16 cellular contexts compared by ENCODE assay signal in the genomic region with DNA sequence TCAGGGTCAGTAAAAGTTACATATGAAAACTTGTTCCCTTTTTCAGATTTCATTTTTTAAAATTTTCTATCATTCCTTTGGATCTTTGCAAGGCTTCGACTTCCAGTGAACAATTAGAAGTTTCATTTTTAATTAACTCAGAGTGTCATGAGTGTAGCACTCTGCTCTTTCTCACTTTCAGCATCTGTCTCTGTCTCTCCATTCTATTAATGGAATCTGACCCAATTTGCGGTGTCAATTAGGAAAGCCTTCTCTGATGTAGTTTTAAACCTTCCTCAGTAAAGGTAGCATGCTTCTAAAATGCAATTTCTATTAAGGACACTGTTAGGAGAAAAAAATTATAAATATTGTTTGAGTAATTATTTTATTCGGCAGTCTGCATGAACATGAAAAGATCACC.
A peak's percentile ranks its signal among the peaks of the same experiment; 100 is the strongest.
DNase-seq lines count a peak whose midpoint lies in the region; ATAC-seq and TF ChIP-seq lines count a peak whose summit lies in the region.
"Had no signal": no experiment of that assay in that cellular context is flagged by ENCODE, and none has a peak within 500 bp of the region (broad histone marks: within the 10 kb centered on the region; RNA-seq: fewer than 3 reads in every experiment).

No MANE protein-coding gene starts in this region.

- H3K9me3 Mint-ChIP-seq in activated naive CD8-positive, alpha-beta T cell treated with anti-CD3 and anti-CD28 coated beads for 36 hours = peaks cover 5% of the 10 kb centered on the region
- H3K9me3 Mint-ChIP-seq in activated naive CD8-positive, alpha-beta T cell treated with anti-CD3 and anti-CD28 coated beads, Interleukin-2, amount 50 U/mL, for 24 hours = no peaks in the 10 kb centered on the region
- H3K9me3 Mint-ChIP-seq: CD8-positive, alpha-beta T cell had no signal

- H3K4me1 Mint-ChIP-seq in activated naive CD8-positive, alpha-beta T cell treated with anti-CD3 and anti-CD28 coated beads for 36 hours = peaks cover 21% of the 10 kb centered on the region
- peaks cover 7% of the 10 kb centered on the region for H3K4me1 Mint-ChIP-seq in activated naive CD8-positive, alpha-beta T cell treated with anti-CD3 and anti-CD28 coated beads, Interleukin-2, amount 50 U/mL, for 24 hours
- H3K4me1 Mint-ChIP-seq: CD14-positive monocyte had no signal

- H2AFZ ChIP-seq in KMS-11 (ENCODE audit: low read depth) = no peak overlapping the region
- H2AFZ ChIP-seq: GM23248 had no signal

- no peak overlapping the region for H3K9ac ChIP-seq in KMS-11
- no peak overlapping the region for H3K9ac ChIP-seq in skeletal muscle tissue (ENCODE audit: low read depth in 1 of 3, low read length in 3 of 3)
- H3K9ac ChIP-seq: BLaER1, GM23248 had no signal

- H3K4me3 ChIP-seq in KMS-11 (IDR thresholded peaks at IDR 0.05; ENCODE audit: insufficient read depth, low read depth, low read length) (no peak overlapping the region), skeletal muscle tissue (ENCODE audit: low read length in 3 of 3) (no peak overlapping the region)
- H3K4me3 ChIP-seq: BLaER1, GM23248 had no signal

- no peaks in the 10 kb centered on the region for H3K27me3 Mint-ChIP-seq in activated naive CD8-positive, alpha-beta T cell treated with anti-CD3 and anti-CD28 coated beads for 36 hours
- no peaks in the 10 kb centered on the region for H3K27me3 Mint-ChIP-seq in activated naive CD8-positive, alpha-beta T cell treated with anti-CD3 and anti-CD28 coated beads, Interleukin-2, amount 50 U/mL, for 24 hours

- no peak for TF ChIP-seq CTCF in KMS-11 (conservative IDR thresholded peaks at IDR 0.05; ENCODE audit: low read depth, low read length)
- no peak for TF ChIP-seq CTCF in foreskin keratinocyte (conservative IDR thresholded peaks at IDR 0.05)

- 0 out of 2 replicates have a peak overlapping the region, but pooled peaks have one; percentile 1 for H3K4me2 ChIP-seq in KMS-11
- H3K4me2 ChIP-seq: BLaER1 had no signal

- H4K20me1 ChIP-seq in KMS-11 (ENCODE audit: insufficient read depth) = no peaks in the 10 kb centered on the region

- ATAC-seq in activated naive CD8-positive, alpha-beta T cell treated with anti-CD3 and anti-CD28 coated beads, Interleukin-2, amount 50 U/mL, for 24 hours = no peak
- ATAC-seq in foreskin keratinocyte = no peak
- ATAC-seq: CD8-positive, alpha-beta T cell had no signal

- H3K36me3 ChIP-seq in KMS-11 (ENCODE audit: insufficient read depth) (peaks cover 58% of the 10 kb centered on the region; the same call in 1 of the 2 replicates), skeletal muscle tissue (ENCODE audit: control insufficient read depth in 3 of 3, insufficient read depth in 3 of 3, low read length in 3 of 3) (peaks cover 0 to 36% (median 15%) of the 10 kb centered on the region in 3 donors)

- DNase-seq in activated naive CD8-positive, alpha-beta T cell treated with anti-CD3 and anti-CD28 coated beads for 36 hours = no peak
- DNase-seq in activated naive CD8-positive, alpha-beta T cell treated with anti-CD3 and anti-CD28 coated beads, Interleukin-2, amount 50 U/mL, for 24 hours = no peak
- peak; percentile 77 for DNase-seq in myocyte (ENCODE audit: low read depth)
- DNase-seq in foreskin keratinocyte = no peak
- DNase-seq in NOMO-1 (lab: John Stamatoyannopoulos, UW; ENCODE audit: unreplicated experiment in 2 of 2) = no peak
- DNase-seq: 8988T; Calu3; CD8-positive, alpha-beta T cell; DMS79 treated with DMSO at 0.1 percent for 48 hours; GF-D8; GM23248; HCEC 1CT had no signal

- H3K9me3 ChIP-seq in skeletal muscle tissue (ENCODE audit: control insufficient read depth in 3 of 3, low read length in 3 of 3) = no peaks in the 10 kb centered on the region

- no peaks in the 10 kb centered on the region for H3K79me2 ChIP-seq in KMS-11 (ENCODE audit: insufficient read depth, low read depth)

- H3K27ac ChIP-seq in KMS-11 (no peak overlapping the region), skeletal muscle tissue (ENCODE audit: low read depth, low read length) (peak overlapping the region; percentile 7), foreskin keratinocyte (no peak overlapping the region)
- H3K27ac ChIP-seq: BLaER1, GM23248 had no signal

- H3K27ac Mint-ChIP-seq in activated naive CD8-positive, alpha-beta T cell treated with anti-CD3 and anti-CD28 coated beads for 36 hours = peak overlapping the region; percentile 20
- no peak overlapping the region for H3K27ac Mint-ChIP-seq in activated naive CD8-positive, alpha-beta T cell treated with anti-CD3 and anti-CD28 coated beads, Interleukin-2, amount 50 U/mL, for 24 hours
- H3K27ac Mint-ChIP-seq: CD14-positive monocyte; CD8-positive, alpha-beta T cell had no signal

- H3K27me3 ChIP-seq in KMS-11 (ENCODE audit: insufficient read depth, low read depth) (no peaks in the 10 kb centered on the region), skeletal muscle tissue (ENCODE audit: control insufficient read depth in 3 of 3, insufficient read depth in 3 of 3, low read length in 3 of 3) (no peaks in the 10 kb centered on the region), foreskin keratinocyte (no peaks in the 10 kb centered on the region)
- H3K27me3 ChIP-seq: BLaER1 had no signal

- peaks cover 77% of the 10 kb centered on the region for H3K36me3 Mint-ChIP-seq in activated naive CD8-positive, alpha-beta T cell treated with anti-CD3 and anti-CD28 coated beads for 36 hours
- peaks cover 91% of the 10 kb centered on the region for H3K36me3 Mint-ChIP-seq in activated naive CD8-positive, alpha-beta T cell treated with anti-CD3 and anti-CD28 coated beads, Interleukin-2, amount 50 U/mL, for 24 hours (ENCODE audit: low read depth)

- H3K4me1 ChIP-seq in KMS-11 (ENCODE audit: low read depth, poor library complexity, severe bottlenecking) = peaks cover 25% of the 10 kb centered on the region
- peaks cover 0 to 12% (median 0%) of the 10 kb centered on the region in 3 donors for H3K4me1 ChIP-seq in skeletal muscle tissue (ENCODE audit: control insufficient read depth in 3 of 3, insufficient read depth in 3 of 3, low read length in 3 of 3)
- H3K4me1 ChIP-seq in foreskin keratinocyte = no peaks in the 10 kb centered on the region
- H3K4me1 ChIP-seq: BLaER1 had no signal

- H3K4me3 Mint-ChIP-seq in activated naive CD8-positive, alpha-beta T cell treated with anti-CD3 and anti-CD28 coated beads for 36 hours = no peak overlapping the region
- no peak overlapping the region for H3K4me3 Mint-ChIP-seq in activated naive CD8-positive, alpha-beta T cell treated with anti-CD3 and anti-CD28 coated beads, Interleukin-2, amount 50 U/mL, for 24 hours
- H3K4me3 Mint-ChIP-seq: CD14-positive monocyte; CD8-positive, alpha-beta T cell had no signal
